ENCODE assay signal across 8 cellular contexts in the genomic region with DNA sequence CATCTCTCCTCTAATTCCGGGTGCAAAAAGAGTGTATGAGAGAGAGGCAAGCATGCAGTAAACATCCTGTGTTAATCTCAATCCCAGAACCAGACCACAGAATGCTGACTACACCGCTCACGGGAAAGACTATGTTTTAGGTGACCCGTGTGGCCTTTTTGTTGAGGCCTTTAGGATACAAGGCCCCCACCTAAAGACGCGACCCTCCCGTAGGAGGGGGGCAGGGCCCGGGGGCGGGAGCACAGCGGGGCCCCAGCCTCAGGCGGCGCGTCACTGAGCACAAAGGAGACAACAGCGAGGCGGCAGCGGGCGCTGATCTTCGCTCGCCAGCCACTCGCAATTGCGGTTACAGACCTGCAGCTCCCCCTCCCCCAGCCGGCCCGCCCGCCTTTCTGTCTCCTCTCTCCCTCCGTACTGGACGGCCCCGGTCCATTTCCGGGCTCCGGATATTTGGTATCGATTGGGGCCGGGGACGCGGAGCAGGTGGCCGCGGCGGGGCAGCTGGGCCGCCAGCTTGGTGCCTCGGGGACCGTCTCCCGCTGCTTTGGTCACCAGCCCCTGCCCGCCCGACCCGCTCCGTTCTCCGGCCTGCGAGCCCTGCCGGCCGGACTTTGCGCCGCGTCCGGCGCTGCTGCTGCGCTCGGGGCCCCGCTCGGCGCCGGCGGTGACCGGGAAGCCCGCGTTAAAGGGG. TPM values are rescaled to one million over a fixed set of nuclear protein-coding genes. Genes with fewer than 3 reads are reported as not detected.
A peak's percentile ranks its signal among the peaks of the same experiment; 100 is the strongest.
DNase-seq lines count a peak whose midpoint lies in the region; ATAC-seq and TF ChIP-seq lines count a peak whose summit lies in the region.

A gene with protein sequence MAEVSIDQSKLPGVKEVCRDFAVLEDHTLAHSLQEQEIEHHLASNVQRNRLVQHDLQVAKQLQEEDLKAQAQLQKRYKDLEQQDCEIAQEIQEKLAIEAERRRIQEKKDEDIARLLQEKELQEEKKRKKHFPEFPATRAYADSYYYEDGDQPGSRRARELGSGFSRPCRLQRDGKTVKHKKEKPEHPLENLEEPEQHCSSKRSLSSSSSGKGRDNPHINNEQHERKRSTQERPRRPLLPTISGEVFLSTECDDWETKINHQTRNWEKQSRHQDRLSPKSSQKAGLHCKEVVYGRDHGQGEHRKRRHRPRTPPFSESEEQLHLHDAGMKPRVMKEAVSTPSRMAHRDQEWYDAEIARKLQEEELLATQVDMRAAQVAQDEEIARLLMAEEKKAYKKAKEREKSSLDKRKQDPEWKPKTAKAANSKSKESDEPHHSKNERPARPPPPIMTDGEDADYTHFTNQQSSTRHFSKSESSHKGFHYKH (plus strand): TSS at position 432 of the 691 bp plus-strand sequence. CDS start 281 bp downstream, outside the sequence.

- POLR2A ChIA-PET in CD4-positive, alpha-beta T cell (lab: Charles Lee) = interaction anchor here (0.9 to 1.4 kb wide), 3 partner anchors 39 to 50 kb away, joined by 3 to 5 read pairs (median 3); no protein-coding TSS in a partner anchor

- H3K4me3 Mint-ChIP-seq in CD4-positive, alpha-beta T cell = peak within 1 kb of the TSS; percentile 84

- no peaks in the 10 kb centered on the region for H3K36me3 Mint-ChIP-seq in CD4-positive, alpha-beta T cell (ENCODE audit: low read depth)

- H3K36me3 ChIP-seq in effector memory CD4-positive, alpha-beta T cell (ENCODE audit: control insufficient read depth, insufficient read depth, low read length) = no peaks in the 10 kb centered on the region

- peaks cover 5% of the 10 kb centered on the region for H3K27me3 ChIP-seq in CD4-positive, alpha-beta T cell (ENCODE audit: control insufficient read depth, insufficient read depth, low read length)
- no peaks in the 10 kb centered on the region for H3K27me3 ChIP-seq in effector memory CD4-positive, alpha-beta T cell (replicated peaks; ENCODE audit: control insufficient read depth, insufficient read depth, low read length, poor library complexity, severe bottlenecking)

- H3K4me1 ChIP-seq in effector memory CD4-positive, alpha-beta T cell (ENCODE audit: control insufficient read depth, insufficient read depth, low read length, poor library complexity, severe bottlenecking) = peaks cover 4% of the 10 kb centered on the region

- no peak for TF ChIP-seq CTCF in CD4-positive, alpha-beta T cell (IDR thresholded peaks at IDR 0.05)
- no peak for TF ChIP-seq CTCF in lower leg skin (IDR thresholded peaks at IDR 0.05)

- H3K27ac ChIP-seq in CD4-positive, alpha-beta T cell (ENCODE audit: low read depth, low read length) = no peak within 1 kb of the TSS
- peak within 1 kb of the TSS; percentile 33 for H3K27ac ChIP-seq in effector memory CD4-positive, alpha-beta T cell (ENCODE audit: insufficient read depth, low read length, poor library complexity, severe bottlenecking)

- H3K27ac Mint-ChIP-seq in CD4-positive, alpha-beta T cell = peak within 1 kb of the TSS; percentile 78

- H3K9me3 ChIP-seq in CD4-positive, alpha-beta T cell (ENCODE audit: control insufficient read depth, low read length) = no peaks in the 10 kb centered on the region
- no peaks in the 10 kb centered on the region for H3K9me3 ChIP-seq in effector memory CD4-positive, alpha-beta T cell (ENCODE audit: control insufficient read depth, low read length)

- ATAC-seq in CD4-positive, alpha-beta T cell (ENCODE audit: poor library complexity) = peak; percentile 76
- peak; percentile 81 for ATAC-seq in GM19328 (IDR thresholded peaks at IDR 0.05; ENCODE audit: unreplicated experiment)
- peak; percentile 57 for ATAC-seq in HG03378 (IDR thresholded peaks at IDR 0.05; ENCODE audit: unreplicated experiment)

- H3K27me3 Mint-ChIP-seq in CD4-positive, alpha-beta T cell = peaks cover 9% of the 10 kb centered on the region

- CTCF ChIA-PET in CD4-positive, alpha-beta T cell (lab: Charles Lee) = no interaction called here

- no peak for TF ChIP-seq POLR2A in lower leg skin (IDR thresholded peaks at IDR 0.05)

- 1% methylated on average over 48 to 62 of the region's 63 CpGs for WGBS in lower leg skin, 2 donors

- peaks cover 34% of the 10 kb centered on the region for H3K4me1 Mint-ChIP-seq in CD4-positive, alpha-beta T cell (ENCODE audit: low read depth)

- H3K9me3 Mint-ChIP-seq in CD4-positive, alpha-beta T cell = no peaks in the 10 kb centered on the region

- peak; percentile 5 to 40 (median 24) for DNase-seq in CD4-positive, alpha-beta T cell
- DNase-seq in NCI-H510A (lab: John Stamatoyannopoulos, UW) (peak; percentile 71), lower leg skin (ENCODE audit: low spot score in 2 of 2) (peak; percentile 76 to 97)
- peak; percentile 39 for DNase-seq in activated CD4-positive, alpha-beta T cell treated with anti-CD3 and anti-CD28 coated beads, Interleukin-2, amount 50 U/mL, for 1 hour
- peak; percentile 17 to 43 (median 34) for DNase-seq in effector memory CD4-positive, alpha-beta T cell
- peak; percentile 4 to 40 (median 8) for DNase-seq in stimulated activated CD4-positive, alpha-beta T cell treated with anti-CD3 and anti-CD28 coated beads, TNF-alpha, amount 100 ng/mL, for 48 hours (ENCODE audit: low read depth in 3 of 3)

- intact Hi-C loops in CD4-positive, alpha-beta T cell (cut with DNase I, micrococcal nuclease) = no loop called here
- intact Hi-C loops in lower leg skin (cut with DNase I; ENCODE audit: low total_unique reads) = no loop called here

- peak within 1 kb of the TSS; percentile 59 for H3K4me3 ChIP-seq in effector memory CD4-positive, alpha-beta T cell (ENCODE audit: insufficient read depth, low read depth, low read length, poor library complexity, severe bottlenecking)
- H3K4me3 ChIP-seq in lower leg skin (ENCODE audit: low read depth, poor library complexity, severe bottlenecking) = peak within 1 kb of the TSS; percentile 92

RNA-seq across cellular contexts. Expression of the gene that starts here (rescaled TPM):
- 10 to 100 TPM; 16.7 to 16.8 TPM for total RNA-seq in CD4-positive, alpha-beta T cell
- 10 to 100 TPM; 27.8 to 58.7 (median 34.5) TPM for total RNA-seq in lower leg skin

Comparison
In these comparisons a context has a peak if more than half of its experiments do, and no peak if none do; other contexts are left out.
1. DNase-seq: peak in every context shown above with its lines; median percentile 86 in lower leg skin; 71 in NCI-H510A; 39 in activated CD4-positive, alpha-beta T cell treated with anti-CD3 and anti-CD28 coated beads, Interleukin-2, amount 50 U/mL, for 1 hour; 34 in effector memory CD4-positive, alpha-beta T cell; 24 in CD4-positive, alpha-beta T cell; 8 in stimulated activated CD4-positive, alpha-beta T cell treated with anti-CD3 and anti-CD28 coated beads, TNF-alpha, amount 100 ng/mL, for 48 hours.